In genomic region chr2:170436077-170436943, GRCh38 we compare ENCODE assay signal across 25 cellular contexts.
DNase-seq lines count a peak whose midpoint lies in the region; ATAC-seq, FAIRE-seq and TF ChIP-seq lines count a peak whose summit lies in the region.
"Had no signal": no experiment of that assay in that cellular context is flagged by ENCODE, and none has a peak within 500 bp of the region (broad histone marks: within the 10 kb centered on the region; RNA-seq: fewer than 3 reads in every experiment).

No MANE protein-coding gene starts in this region.

- H3K4ac ChIP-seq in H1 (replicated peaks; ENCODE audit: insufficient read length, low read depth, low read length), result no peak overlapping the region
- H3K4ac ChIP-seq in mesendoderm (ENCODE audit: low read depth, low read length), result no peak overlapping the region

- no peak overlapping the region for H3K27ac ChIP-seq in CD8-positive, alpha-beta T cell (ENCODE audit: low read depth, low read length)
- H3K27ac ChIP-seq in HUES6 (ENCODE audit: low read depth, low read length) (peak overlapping the region; percentile 94), H1 (ENCODE audit: low read depth, low read length) (no peak overlapping the region), mesendoderm (ENCODE audit: low read depth, low read length) (peak overlapping the region; percentile 94), colonic mucosa (no peak overlapping the region), Karpas-422 (ENCODE audit: low read length) (no peak overlapping the region)
- H3K27ac ChIP-seq: heart left ventricle, vagina had no signal

- POLR2A ChIA-PET in CD8-positive, alpha-beta T cell (lab: Charles Lee), result interaction anchor here (0.6 kb wide), 1 partner anchor 851 kb away, joined by 3 read pairs; no protein-coding TSS in a partner anchor
- POLR2A ChIA-PET in H1 (lab: Charles Lee; ENCODE audit: partially characterized antibody), result interaction anchor here (0.6 kb wide), 1 partner anchor 234 kb away, joined by 4 read pairs; no protein-coding TSS in a partner anchor

- peaks cover 21% of the 10 kb centered on the region for H3K4me1 ChIP-seq in CD8-positive, alpha-beta T cell (ENCODE audit: insufficient read depth, low read length)
- H3K4me1 ChIP-seq in HUES6 (ENCODE audit: control insufficient read depth, insufficient read depth, low read length) (peaks cover 44% of the 10 kb centered on the region), H1 (replicated peaks in 1 of 4; ENCODE audit: control insufficient read depth in 3 of 4, insufficient read depth in 4 of 4, low read length in 3 of 4) (peaks cover 5 to 17% (median 9%) of the 10 kb centered on the region in 4 experiments; a peak in 4 of 7 replicates), mesendoderm (ENCODE audit: control insufficient read depth, low read depth, low read length) (peaks cover 15% of the 10 kb centered on the region), colonic mucosa (no peaks in the 10 kb centered on the region), Karpas-422 (ENCODE audit: low read length) (no peaks in the 10 kb centered on the region)
- H3K4me1 ChIP-seq: heart left ventricle had no signal

- TF ChIP-seq EP300 in H1 (IDR thresholded peaks at IDR 0.05; ENCODE audit: borderline replicate concordance in 1 of 2, low read depth in 2 of 2, low read length in 2 of 2), result no peak

- peaks cover 5% of the 10 kb centered on the region for H3K27me3 Mint-ChIP-seq in CD8-positive, alpha-beta T cell (ENCODE audit: low read depth)
- H3K27me3 Mint-ChIP-seq: stimulated activated memory B cell treated with anti-CD40 and anti-IgM and Interleukin-4, amounts not matched to agents 10 μg/mL and 1 μg/mL and 100 μg/mL, for 72 hours had no signal

- CTCF ChIA-PET in CD8-positive, alpha-beta T cell (lab: Charles Lee), result interaction anchor here (1.2 to 3.1 kb wide), 2 partner anchors 28 to 376 kb away, joined by 3 to 14 read pairs; no protein-coding TSS in a partner anchor
- CTCF ChIA-PET in H1 (lab: Charles Lee; ENCODE audit: partially characterized antibody), result interaction anchor here (0.6 to 2.4 kb wide), 3 partner anchors 17 to 27 kb away, joined by 3 to 10 read pairs (median 3); no protein-coding TSS in a partner anchor

- no peak overlapping the region for H3K14ac ChIP-seq in H1 (ENCODE audit: insufficient read length)

- no peaks in the 10 kb centered on the region for H3K27me3 ChIP-seq in CD8-positive, alpha-beta T cell (ENCODE audit: insufficient read depth, low read length)
- no peaks in the 10 kb centered on the region for H3K27me3 ChIP-seq in HUES6 (ENCODE audit: control insufficient read depth, insufficient read depth, low read length)
- H3K27me3 ChIP-seq in H1 (replicated peaks in 1 of 4; ENCODE audit: control insufficient read depth in 3 of 4, extremely low read depth in 1 of 4, insufficient read depth in 3 of 4, low read length in 3 of 4), result peaks cover 0 to 13% (median 3%) of the 10 kb centered on the region in 4 experiments; a peak in 3 of 7 replicates
- no peaks in the 10 kb centered on the region for H3K27me3 ChIP-seq in mesendoderm (ENCODE audit: insufficient read depth, low read length, poor library complexity)
- no peaks in the 10 kb centered on the region for H3K27me3 ChIP-seq in MG63
- no peaks in the 10 kb centered on the region for H3K27me3 ChIP-seq in colonic mucosa
- no peaks in the 10 kb centered on the region for H3K27me3 ChIP-seq in Karpas-422 (ENCODE audit: low read length)
- H3K27me3 ChIP-seq: vagina had no signal

- H3K27ac Mint-ChIP-seq in CD8-positive, alpha-beta T cell, result peak overlapping the region; percentile 25
- H3K27ac Mint-ChIP-seq: CD14-positive monocyte; naive thymus-derived CD4-positive, alpha-beta T cell; stimulated activated memory B cell treated with anti-CD40 and anti-IgM and Interleukin-4, amounts not matched to agents 10 μg/mL and 1 μg/mL and 100 μg/mL, for 72 hours had no signal

- peak overlapping the region; percentile 72 for H3K9ac ChIP-seq in HUES6 (ENCODE audit: low read length)
- no peak overlapping the region for H3K9ac ChIP-seq in H1 (replicated peaks in 1 of 4; ENCODE audit: extremely low read depth in 1 of 4, low read depth in 3 of 4, low read length in 3 of 4)
- H3K9ac ChIP-seq in mesendoderm (ENCODE audit: low read length), result no peak overlapping the region
- no peak overlapping the region for H3K9ac ChIP-seq in colonic mucosa (ENCODE audit: low read depth in 2 of 2, low read length in 2 of 2)
- H3K9ac ChIP-seq in Karpas-422 (ENCODE audit: low read length), result no peak overlapping the region

- TF ChIP-seq RAD21 in H1 (IDR thresholded peaks at IDR 0.05 in 1 of 2, conservative IDR thresholded peaks at IDR 0.05 in 1 of 2; ENCODE audit: low read depth in 2 of 2, low read length in 2 of 2), result no peak

- H3K79me2 ChIP-seq in H1 (ENCODE audit: control insufficient read depth in 1 of 2, insufficient read depth in 2 of 2, low read length in 2 of 2), result no peaks in the 10 kb centered on the region
- no peaks in the 10 kb centered on the region for H3K79me2 ChIP-seq in mesendoderm (ENCODE audit: control insufficient read depth, insufficient read depth, low read length)
- no peaks in the 10 kb centered on the region for H3K79me2 ChIP-seq in Karpas-422 (ENCODE audit: low read length)

- H2AK5ac ChIP-seq in H1 (ENCODE audit: low read depth, low read length), result no peak overlapping the region
- H2AK5ac ChIP-seq in mesendoderm (ENCODE audit: low read length), result no peak overlapping the region

- DNase-seq in CD8-positive, alpha-beta T cell, result no peak
- DNase-seq in H1 (ENCODE audit: low read depth in 1 of 2, low spot score in 2 of 2) (peak in 1 of 2 experiments; percentile 3), mesendoderm (peak; percentile 75), MG63 (no peak), colonic mucosa (no peak), Karpas-422 (no peak)
- DNase-seq: ACHN; activated CD8-positive, alpha-beta memory T cell treated with anti-CD3 and anti-CD28 coated beads for 24 hours; activated naive CD4-positive, alpha-beta T cell treated with anti-CD3 and anti-CD28 coated beads, Interleukin-2, amount 50 U/mL, for 16 hours; activated T-cell treated with anti-CD3 and anti-CD28 coated beads, Interleukin-2, amount 50 U/mL, for 48 hours; GF-D8; heart left ventricle; kidney; mammary epithelial cell; NCI-H1436 treated with DMSO at 0.1 percent for 48 hours; NCI-H2171 treated with DMSO at 0.1 percent for 48 hours; NCI-H69; posterior cingulate gyrus had no signal

- no peaks in the 10 kb centered on the region for H3K79me1 ChIP-seq in H1 (ENCODE audit: low read depth, low read length)
- no peaks in the 10 kb centered on the region for H3K79me1 ChIP-seq in mesendoderm (ENCODE audit: low read length)

- H3K4me2 ChIP-seq in H1 (ENCODE audit: insufficient read depth in 1 of 2, low read depth in 2 of 2, low read length in 2 of 2), result peak overlapping the region; percentile 26 to 42; a peak in 3 of 4 replicates
- no peak overlapping the region for H3K4me2 ChIP-seq in mesendoderm (ENCODE audit: low read length)
- no peak overlapping the region for H3K4me2 ChIP-seq in Karpas-422 (ENCODE audit: low read depth, low read length, poor library complexity, severe bottlenecking)

- no peaks in the 10 kb centered on the region for H4K20me1 ChIP-seq in H1 (replicated peaks in 1 of 2; ENCODE audit: control insufficient read depth in 1 of 2, insufficient read depth in 2 of 2, low read length in 2 of 2)
- no peaks in the 10 kb centered on the region for H4K20me1 ChIP-seq in Karpas-422 (ENCODE audit: insufficient read depth, low read depth, low read length)

- TF ChIP-seq POLR2A in H1 (IDR thresholded peaks at IDR 0.05; ENCODE audit: control extremely low read depth in 1 of 2, low read depth in 2 of 2, low read length in 2 of 2), result no peak

- TF ChIP-seq CTCF in CD8-positive, alpha-beta T cell (IDR thresholded peaks at IDR 0.05), result no peak
- TF ChIP-seq CTCF in H1 (IDR thresholded peaks at IDR 0.05; ENCODE audit: control extremely low read depth in 1 of 3, insufficient read depth in 1 of 3, low read depth in 1 of 3, low read length in 3 of 3), result no peak
- TF ChIP-seq CTCF in colonic mucosa (IDR thresholded peaks at IDR 0.05), result no peak

- FAIRE-seq in H1 (lab: Jason Lieb, UNC), result peak; percentile 32
- FAIRE-seq: H54, kidney had no signal

- H3K18ac ChIP-seq in H1 (ENCODE audit: extremely low read depth, low read length) (no peak overlapping the region), mesendoderm (ENCODE audit: low read length) (peak overlapping the region; percentile 97)

- H2AFZ ChIP-seq in H1 (ENCODE audit: low read length) (no peak overlapping the region), Karpas-422 (ENCODE audit: low read length) (no peak overlapping the region)

- H4K8ac ChIP-seq in H1 (ENCODE audit: extremely low read depth, insufficient read depth, low read length) (no peak overlapping the region), mesendoderm (ENCODE audit: low read depth, low read length) (no peak overlapping the region)

- H4K5ac ChIP-seq in H1 (ENCODE audit: insufficient read length, low read depth, low read length), result no peak overlapping the region
- no peak overlapping the region for H4K5ac ChIP-seq in mesendoderm (ENCODE audit: low read length)

- H2BK12ac ChIP-seq in H1 (ENCODE audit: low read depth, low read length), result no peak overlapping the region

- H3K9me3 ChIP-seq in CD8-positive, alpha-beta T cell (ENCODE audit: low read length), result no peaks in the 10 kb centered on the region
- no peaks in the 10 kb centered on the region for H3K9me3 ChIP-seq in HUES6 (ENCODE audit: control insufficient read depth, insufficient read depth, low read depth, low read length)
- H3K9me3 ChIP-seq in H1 (ENCODE audit: insufficient read depth in 2 of 2, low read depth in 1 of 2, low read length in 1 of 2), result no peaks in the 10 kb centered on the region
- no peaks in the 10 kb centered on the region for H3K9me3 ChIP-seq in MG63
- H3K9me3 ChIP-seq in colonic mucosa, result no peaks in the 10 kb centered on the region
- H3K9me3 ChIP-seq in Karpas-422 (ENCODE audit: low read length), result no peaks in the 10 kb centered on the region
- H3K9me3 ChIP-seq: heart left ventricle, vagina had no signal

- H3K9me3 Mint-ChIP-seq in CD8-positive, alpha-beta T cell, result no peaks in the 10 kb centered on the region
- H3K9me3 Mint-ChIP-seq: naive thymus-derived CD4-positive, alpha-beta T cell; stimulated activated memory B cell treated with anti-CD40 and anti-IgM and Interleukin-4, amounts not matched to agents 10 μg/mL and 1 μg/mL and 100 μg/mL, for 72 hours had no signal

- H2BK20ac ChIP-seq in H1 (ENCODE audit: low read length), result peak overlapping the region; percentile 72; the same call in 1 of the 2 replicates

- H2BK120ac ChIP-seq in H1 (replicated peaks; ENCODE audit: low read depth, low read length) (no peak overlapping the region), mesendoderm (ENCODE audit: low read depth, low read length) (no peak overlapping the region)

- H2BK15ac ChIP-seq in H1 (ENCODE audit: low read length) (no peak overlapping the region), mesendoderm (replicated peaks; ENCODE audit: low read depth) (peak overlapping the region; percentile 98)

- WGBS in H1 (ENCODE audit: extremely low coverage in 1 of 2, insufficient coverage in 1 of 2, insufficient read length in 1 of 2, insufficient replicate concordance in 2 of 2, low coverage in 1 of 2, low lambda C conversion rate in 2 of 2, missing lambda C conversion rate in 1 of 2), 2 experiments, result 20% methylated on average over 5 of the region's 5 CpGs; no CpG with 5 or more reads in 1 of the 2 experiments
- no CpG with 5 or more reads among the region's 5 CpGs for WGBS in mesendoderm (ENCODE audit: extremely low coverage, insufficient coverage, low lambda C conversion rate)

- no peaks in the 10 kb centered on the region; the same call in 1 of the 2 replicates for H3K23me2 ChIP-seq in H1 (ENCODE audit: low read depth, low read length)

- no peak overlapping the region for H3K4me3 ChIP-seq in CD8-positive, alpha-beta T cell (ENCODE audit: low read depth, low read length)
- H3K4me3 ChIP-seq in HUES6 (ENCODE audit: low read depth, low read length) (peak overlapping the region; percentile 22; the same call in 1 of the 2 replicates), H1 (ENCODE audit: extremely low read depth in 1 of 4, insufficient read depth in 2 of 4, low read depth in 3 of 4, low read length in 4 of 4) (peak overlapping the region in 1 of 4 experiments; percentile 25; a peak in 1 of 8 replicates), mesendoderm (ENCODE audit: low read length) (no peak overlapping the region), MG63 (no peak overlapping the region), colonic mucosa (no peak overlapping the region), Karpas-422 (ENCODE audit: low read length) (no peak overlapping the region)
- H3K4me3 ChIP-seq: heart left ventricle, vagina had no signal

- peaks cover 35% of the 10 kb centered on the region for H3K4me1 Mint-ChIP-seq in CD8-positive, alpha-beta T cell (ENCODE audit: low read depth)
- H3K4me1 Mint-ChIP-seq: CD14-positive monocyte; stimulated activated memory B cell treated with anti-CD40 and anti-IgM and Interleukin-4, amounts not matched to agents 10 μg/mL and 1 μg/mL and 100 μg/mL, for 72 hours had no signal

- no peaks in the 10 kb centered on the region for H3K36me3 Mint-ChIP-seq in CD8-positive, alpha-beta T cell
- H3K36me3 Mint-ChIP-seq: CD14-positive monocyte; naive thymus-derived CD4-positive, alpha-beta T cell; stimulated activated memory B cell treated with anti-CD40 and anti-IgM and Interleukin-4, amounts not matched to agents 10 μg/mL and 1 μg/mL and 100 μg/mL, for 72 hours had no signal

- H4K91ac ChIP-seq in H1 (replicated peaks; ENCODE audit: insufficient read length, low read length), result no peak overlapping the region

- H2BK5ac ChIP-seq in H1 (ENCODE audit: low read depth, low read length), result 0 out of 2 replicates have a peak overlapping the region, but pooled peaks have one; percentile 24
- H2BK5ac ChIP-seq in mesendoderm (ENCODE audit: low read length), result no peak overlapping the region

- H3K23ac ChIP-seq in H1 (ENCODE audit: insufficient read length), result no peak overlapping the region
- no peak overlapping the region for H3K23ac ChIP-seq in mesendoderm (ENCODE audit: low read length)

- no peak overlapping the region for H3K56ac ChIP-seq in H1 (replicated peaks; ENCODE audit: insufficient read length, low read depth, low read length)
- no peak overlapping the region for H3K56ac ChIP-seq in mesendoderm (ENCODE audit: low read length)

- peak overlapping the region; percentile 12 for H3K4me3 Mint-ChIP-seq in CD8-positive, alpha-beta T cell
- H3K4me3 Mint-ChIP-seq: CD14-positive monocyte; stimulated activated memory B cell treated with anti-CD40 and anti-IgM and Interleukin-4, amounts not matched to agents 10 μg/mL and 1 μg/mL and 100 μg/mL, for 72 hours had no signal

- intact Hi-C loops in CD8-positive, alpha-beta T cell (cut with DNase I, micrococcal nuclease), result no loop called here
- intact Hi-C loops in colonic mucosa (cut with DNase I), result no loop called here

- H3K36me3 ChIP-seq in CD8-positive, alpha-beta T cell (ENCODE audit: insufficient read depth, low read length), result no peaks in the 10 kb centered on the region
- no peaks in the 10 kb centered on the region for H3K36me3 ChIP-seq in HUES6 (ENCODE audit: control insufficient read depth, insufficient read depth, low read length)
- no peaks in the 10 kb centered on the region for H3K36me3 ChIP-seq in H1 (ENCODE audit: control insufficient read depth in 2 of 4, insufficient read depth in 4 of 4, low read length in 3 of 4)
- no peaks in the 10 kb centered on the region for H3K36me3 ChIP-seq in mesendoderm (ENCODE audit: control insufficient read depth, insufficient read depth, low read length)
- H3K36me3 ChIP-seq in MG63, result no peaks in the 10 kb centered on the region
- H3K36me3 ChIP-seq in colonic mucosa, result no peaks in the 10 kb centered on the region
- H3K36me3 ChIP-seq in Karpas-422 (ENCODE audit: insufficient read depth, low read length), result no peaks in the 10 kb centered on the region
- H3K36me3 ChIP-seq: heart left ventricle, vagina had no signal

- no peaks in the 10 kb centered on the region for H3K9me2 ChIP-seq in Karpas-422 (replicated peaks; ENCODE audit: insufficient read depth, low read length)

- peak; percentile 44 for ATAC-seq in CD8-positive, alpha-beta T cell
- no peak for ATAC-seq in HG03139 (IDR thresholded peaks at IDR 0.05; ENCODE audit: unreplicated experiment)
- ATAC-seq: heart left ventricle; stimulated activated memory B cell treated with anti-CD40 and anti-IgM and Interleukin-4, amounts not matched to agents 10 μg/mL and 1 μg/mL and 100 μg/mL, for 72 hours had no signal

Comparison
In these comparisons a context has a peak if more than half of its experiments do, and no peak if none do; other contexts are left out.
1. H3K27ac ChIP-seq: peak in HUES6 (single experiment) and mesendoderm (single experiment); none in CD8-positive, alpha-beta T cell (single experiment), H1 (single experiment), colonic mucosa (single experiment) and Karpas-422 (single experiment).
2. H3K4me2 ChIP-seq: peak in H1 (2 of 2); none in mesendoderm (single experiment) and Karpas-422 (single experiment).